In the genomic region with DNA sequence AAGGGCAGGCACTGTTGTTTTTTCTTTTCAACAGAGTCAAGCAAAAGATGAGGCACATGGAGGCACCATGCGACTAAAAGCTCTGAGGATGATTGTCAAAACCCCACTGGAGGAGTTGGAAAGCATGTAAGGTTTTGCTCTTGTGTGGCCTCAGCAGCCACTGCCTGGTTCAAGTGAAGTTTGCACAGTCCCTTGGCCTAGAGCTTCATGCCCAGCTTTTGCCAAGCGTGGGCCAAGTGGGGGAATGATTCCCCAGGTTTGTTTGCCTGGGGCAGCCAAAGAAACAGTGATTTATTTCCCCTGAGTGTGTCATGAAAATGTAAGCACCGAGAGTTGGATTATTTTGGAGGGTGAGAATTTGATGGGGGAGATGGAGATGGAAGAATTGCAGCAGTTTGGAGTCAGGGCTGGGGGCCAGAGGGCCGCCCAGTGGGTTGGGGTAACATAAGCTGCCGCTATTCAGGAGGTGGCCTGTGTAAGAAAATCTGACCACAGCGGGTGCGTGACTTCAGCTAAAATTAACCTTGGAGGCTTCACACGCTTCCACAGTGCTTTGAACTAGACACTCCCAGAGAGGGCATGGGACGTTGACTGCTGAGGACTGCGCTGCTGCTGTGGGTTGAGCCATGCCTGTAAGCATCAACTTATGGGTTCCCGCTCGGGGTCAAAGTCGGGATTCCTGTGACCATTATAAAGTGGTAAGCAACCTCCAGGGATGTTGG, we compare ENCODE assay signal across 18 cellular contexts.
DNase-seq lines count a peak whose midpoint lies in the region; ATAC-seq and TF ChIP-seq lines count a peak whose summit lies in the region.
"Had no signal": no experiment of that assay in that cellular context is flagged by ENCODE, and none has a peak within 500 bp of the region (broad histone marks: within the 10 kb centered on the region; RNA-seq: fewer than 3 reads in every experiment).

No MANE protein-coding gene starts in this region.

- 0 out of 2 replicates have a peak overlapping the region, but pooled peaks have one; percentile 1 for H3K4me2 ChIP-seq in GM23338
- H3K4me2 ChIP-seq: A549 had no signal

- no peak for TF ChIP-seq EP300 in sigmoid colon (IDR thresholded peaks at IDR 0.05)

- H3K4me1 ChIP-seq in GM23338 (ENCODE audit: insufficient read depth), result peaks cover 71% of the 10 kb centered on the region
- peaks cover 15 to 63% of the 10 kb centered on the region in 2 donors for H3K4me1 ChIP-seq in ascending aorta
- peaks cover 11% of the 10 kb centered on the region for H3K4me1 ChIP-seq in right cardiac atrium (ENCODE audit: control insufficient read depth, insufficient read depth, low read length)
- peaks cover 0 to 85% (median 63%) of the 10 kb centered on the region in 4 donors for H3K4me1 ChIP-seq in sigmoid colon
- H3K4me1 ChIP-seq: A549 had no signal

- TF ChIP-seq CTCF in GM23338 (conservative IDR thresholded peaks at IDR 0.05; ENCODE audit: low read depth in 2 of 2) (no peak), ascending aorta (IDR thresholded peaks at IDR 0.05) (no peak), sigmoid colon (IDR thresholded peaks at IDR 0.05) (no peak)

- H3K27ac Mint-ChIP-seq in GM23338, result peak overlapping the region; percentile 99

- no peak for TF ChIP-seq POLR2A in sigmoid colon (IDR thresholded peaks at IDR 0.05)

- peaks cover 77% of the 10 kb centered on the region for H3K79me2 ChIP-seq in GM23338 (replicated peaks; ENCODE audit: insufficient read depth)

- H2AFZ ChIP-seq in GM23338, result no peak overlapping the region

- H3K9me3 ChIP-seq in ascending aorta (no peaks in the 10 kb centered on the region), right cardiac atrium (ENCODE audit: control insufficient read depth, low read length) (no peaks in the 10 kb centered on the region), sigmoid colon (no peaks in the 10 kb centered on the region)
- H3K9me3 ChIP-seq: A549 had no signal

- H4K20me1 ChIP-seq in GM23338 (replicated peaks; ENCODE audit: insufficient read depth), result no peaks in the 10 kb centered on the region

- H3K9me2 ChIP-seq in GM23338 (ENCODE audit: insufficient read depth), result no peaks in the 10 kb centered on the region

- H3F3A ChIP-seq in GM23338 (replicated peaks; ENCODE audit: low read depth), result peaks cover 16% of the 10 kb centered on the region

- H3K9me3 Mint-ChIP-seq in GM23338, result no peaks in the 10 kb centered on the region; the same call in 2 of the 3 replicates

- peaks cover 4% of the 10 kb centered on the region; the same call in 1 of the 3 replicates for H3K36me3 Mint-ChIP-seq in GM23338 (ENCODE audit: low read depth)

- no peak for DNase-seq in GM23338 (ENCODE audit: low spot score)
- DNase-seq in ascending aorta (ENCODE audit: low spot score in 2 of 2), result no peak
- DNase-seq in right cardiac atrium, result no peak
- DNase-seq in sigmoid colon, result no peak
- no peak for DNase-seq in NCI-H526 (lab: John Stamatoyannopoulos, UW)
- no peak for DNase-seq in NCI-H774 (lab: John Stamatoyannopoulos, UW)
- no peak for DNase-seq in DMS 273 treated with DMSO at 0.1 percent for 48 hours (lab: John Stamatoyannopoulos, UW)
- DNase-seq: GDM1, HCEC 1CT, NCI-H1436, NCI-H2029 treated with DMSO at 0.1 percent for 48 hours, NCI-H2171 treated with DMSO at 0.1 percent for 48 hours, SHP77 had no signal

- intact Hi-C loops in ascending aorta (cut with DNase I), result no loop called here
- intact Hi-C loops in right cardiac atrium (cut with DNase I), result loop anchor here in 1 of 4 donors (10.0 kb wide), 1 partner anchor 91 kb away; no protein-coding TSS in a partner anchor
- intact Hi-C loops in sigmoid colon (cut with DNase I), result loop anchor here (5.0 kb wide), 1 partner anchor 41 kb away; no protein-coding TSS in a partner anchor

- no peak for ATAC-seq in GM23338
- ATAC-seq in right cardiac atrium, result peak; percentile 63 to 75
- ATAC-seq in GM21576 (IDR thresholded peaks at IDR 0.05; ENCODE audit: unreplicated experiment), result no peak
- ATAC-seq: A549, GM12878, SK-N-SH treated with all-trans-retinoic acid at 6 μM for 48 hours had no signal

- no peak overlapping the region for H3K4me3 ChIP-seq in GM23338
- no peak overlapping the region for H3K4me3 ChIP-seq in ascending aorta
- no peak overlapping the region for H3K4me3 ChIP-seq in right cardiac atrium (ENCODE audit: low read length)
- H3K4me3 ChIP-seq in sigmoid colon, result no peak overlapping the region
- H3K4me3 ChIP-seq: A549, GM12878 had no signal

- H3K27me3 ChIP-seq in GM23338 (ENCODE audit: insufficient read depth) (no peaks in the 10 kb centered on the region), ascending aorta (no peaks in the 10 kb centered on the region), right cardiac atrium (ENCODE audit: control insufficient read depth, insufficient read depth) (no peaks in the 10 kb centered on the region), sigmoid colon (no peaks in the 10 kb centered on the region)

- peaks cover 92% of the 10 kb centered on the region for H3K4me1 Mint-ChIP-seq in GM23338

- 63% methylated on average over 13 of the region's 13 CpGs for WGBS in right cardiac atrium
- WGBS in sigmoid colon, 2 donors, result 86 to 87% methylated on average over 13 of the region's 13 CpGs

- H3K36me3 ChIP-seq in GM23338 (ENCODE audit: insufficient read depth) (no peaks in the 10 kb centered on the region), ascending aorta (peaks cover 0 to 5% of the 10 kb centered on the region in 2 donors), sigmoid colon (no peaks in the 10 kb centered on the region)

- no peak overlapping the region for H3K4me3 Mint-ChIP-seq in GM23338

- peaks cover 9% of the 10 kb centered on the region for H3K27me3 Mint-ChIP-seq in GM23338 (ENCODE audit: insufficient read depth, low read depth, poor library complexity)

- peak overlapping the region; percentile 29; the same call in 1 of the 2 replicates for H3K27ac ChIP-seq in GM23338 (ENCODE audit: low read depth)
- peak overlapping the region; percentile 0 to 55 for H3K27ac ChIP-seq in ascending aorta
- peak overlapping the region; percentile 12 for H3K27ac ChIP-seq in right cardiac atrium (ENCODE audit: low read length)
- peak overlapping the region in 3 of 4 donors; percentile 29 to 36 (median 35) for H3K27ac ChIP-seq in sigmoid colon
- H3K27ac ChIP-seq: A549, C4-2B had no signal

TF ChIP-seq in GM23338, 12 proteins besides CTCF, POLR2A, EP300 and RAD21:
- TF ChIP-seq ETS1 (IDR thresholded peaks at IDR 0.05), result no peak
- no peak for TF ChIP-seq JUNB (IDR thresholded peaks at IDR 0.05; ENCODE audit: unreplicated experiment)
- TF ChIP-seq, protein P1, sequence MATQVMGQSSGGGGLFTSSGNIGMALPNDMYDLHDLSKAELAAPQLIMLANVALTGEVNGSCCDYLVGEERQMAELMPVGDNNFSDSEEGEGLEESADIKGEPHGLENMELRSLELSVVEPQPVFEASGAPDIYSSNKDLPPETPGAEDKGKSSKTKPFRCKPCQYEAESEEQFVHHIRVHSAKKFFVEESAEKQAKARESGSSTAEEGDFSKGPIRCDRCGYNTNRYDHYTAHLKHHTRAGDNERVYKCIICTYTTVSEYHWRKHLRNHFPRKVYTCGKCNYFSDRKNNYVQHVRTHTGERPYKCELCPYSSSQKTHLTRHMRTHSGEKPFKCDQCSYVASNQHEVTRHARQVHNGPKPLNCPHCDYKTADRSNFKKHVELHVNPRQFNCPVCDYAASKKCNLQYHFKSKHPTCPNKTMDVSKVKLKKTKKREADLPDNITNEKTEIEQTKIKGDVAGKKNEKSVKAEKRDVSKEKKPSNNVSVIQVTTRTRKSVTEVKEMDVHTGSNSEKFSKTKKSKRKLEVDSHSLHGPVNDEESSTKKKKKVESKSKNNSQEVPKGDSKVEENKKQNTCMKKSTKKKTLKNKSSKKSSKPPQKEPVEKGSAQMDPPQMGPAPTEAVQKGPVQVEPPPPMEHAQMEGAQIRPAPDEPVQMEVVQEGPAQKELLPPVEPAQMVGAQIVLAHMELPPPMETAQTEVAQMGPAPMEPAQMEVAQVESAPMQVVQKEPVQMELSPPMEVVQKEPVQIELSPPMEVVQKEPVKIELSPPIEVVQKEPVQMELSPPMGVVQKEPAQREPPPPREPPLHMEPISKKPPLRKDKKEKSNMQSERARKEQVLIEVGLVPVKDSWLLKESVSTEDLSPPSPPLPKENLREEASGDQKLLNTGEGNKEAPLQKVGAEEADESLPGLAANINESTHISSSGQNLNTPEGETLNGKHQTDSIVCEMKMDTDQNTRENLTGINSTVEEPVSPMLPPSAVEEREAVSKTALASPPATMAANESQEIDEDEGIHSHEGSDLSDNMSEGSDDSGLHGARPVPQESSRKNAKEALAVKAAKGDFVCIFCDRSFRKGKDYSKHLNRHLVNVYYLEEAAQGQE (IDR thresholded peaks at IDR 0.05; ENCODE audit: unreplicated experiment), result no peak
- TF ChIP-seq STAT1 (IDR thresholded peaks at IDR 0.05; ENCODE audit: unreplicated experiment), result no peak
- TF ChIP-seq CREB1 (CRISPR knock-in tag; IDR thresholded peaks at IDR 0.05; ENCODE audit: low read depth), result no peak
- no peak for TF ChIP-seq EZH2 (IDR thresholded peaks at IDR 0.05; ENCODE audit: low read depth, unreplicated experiment)
TF ChIP-seq in GM23338: peak in this region for 0.

Comparison
In these comparisons a context has a peak if more than half of its experiments do, and no peak if none do; other contexts are left out.
1. ATAC-seq: peak in right cardiac atrium (2 of 2); none in GM23338 (single experiment) and GM21576 (single experiment).
2. Peak in every context shown above with its lines, with median percentiles within 50 percentile points of each other: H3K27ac ChIP-seq.